In the genomic region with DNA sequence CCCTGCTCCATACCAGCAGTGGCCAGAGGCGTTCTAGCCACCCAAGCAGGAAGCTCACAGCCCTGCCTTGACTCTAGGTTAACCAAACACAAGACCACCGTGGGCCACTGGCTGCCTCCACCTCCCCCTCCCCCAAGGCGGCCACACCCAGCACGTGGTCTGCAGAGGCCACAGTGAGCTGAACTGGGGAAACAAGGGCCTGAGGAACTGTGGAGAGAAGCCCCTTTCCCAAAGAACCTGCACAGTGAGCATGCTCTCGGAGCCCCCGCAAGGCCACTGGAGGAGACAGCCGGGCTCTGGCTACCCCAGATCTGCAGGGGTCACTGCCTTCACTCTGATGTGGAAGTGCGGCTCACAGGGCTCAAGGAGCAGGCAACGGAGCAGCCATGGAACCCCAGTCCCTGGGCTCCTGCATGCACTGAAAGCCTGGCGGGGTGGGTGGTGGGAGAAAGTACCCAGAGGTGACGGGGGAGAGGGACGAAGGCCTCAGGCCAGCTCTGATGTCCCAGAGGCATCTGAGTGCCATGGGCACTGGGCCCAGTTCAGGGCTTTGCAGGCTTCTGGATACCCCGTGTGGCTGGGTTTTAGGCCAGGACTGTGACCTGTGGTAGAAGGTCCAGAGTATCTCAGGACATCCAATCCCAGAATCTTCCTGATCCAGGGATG, we compare ENCODE assay signal across 14 cellular contexts.
A peak's percentile ranks its signal among the peaks of the same experiment; 100 is the strongest.
DNase-seq lines count a peak whose midpoint lies in the region; ATAC-seq and TF ChIP-seq lines count a peak whose summit lies in the region.
"Had no signal": no experiment of that assay in that cellular context is flagged by ENCODE, and none has a peak within 500 bp of the region (broad histone marks: within the 10 kb centered on the region; RNA-seq: fewer than 3 reads in every experiment).

No MANE protein-coding gene starts in this region.

- H3K27ac Mint-ChIP-seq in activated CD8-positive, alpha-beta memory T cell treated with anti-CD3 and anti-CD28 coated beads, Interleukin-2, amount 10 ng/mL, durations not matched to agents 7 days and 5 days, result no peak overlapping the region
- H3K27ac Mint-ChIP-seq: CD4-positive, alpha-beta T cell had no signal

- DNase-seq in DND-41, result no peak
- DNase-seq in activated CD8-positive, alpha-beta memory T cell treated with anti-CD3 and anti-CD28 coated beads, Interleukin-2, amount 10 ng/mL, durations not matched to agents 7 days and 5 days, result peak; percentile 25
- DNase-seq in left lobe of liver (ENCODE audit: low spot score), result peak; percentile 47
- DNase-seq in stomach, result peak; percentile 15
- DNase-seq in cerebellar nuclear complex (lab: John Stamatoyannopoulos, UW), result no peak
- no peak for DNase-seq in mucosa of gallbladder (ENCODE audit: low spot score)
- DNase-seq in NCI-H2107 (lab: John Stamatoyannopoulos, UW), result no peak
- DNase-seq: ACHN; CD4-positive, alpha-beta T cell; DMS79; IMR-90; NCI-H1417; NCI-H2029 treated with DMSO at 0.1 percent for 48 hours; NCI-H524 had no signal

- H3K9ac ChIP-seq in DND-41 (ENCODE audit: low read depth, low read length), result no peak overlapping the region

- no peaks in the 10 kb centered on the region for H3K79me2 ChIP-seq in DND-41 (ENCODE audit: insufficient read depth, low read length)

- no peaks in the 10 kb centered on the region for H3K4me1 Mint-ChIP-seq in activated CD8-positive, alpha-beta memory T cell treated with anti-CD3 and anti-CD28 coated beads, Interleukin-2, amount 10 ng/mL, durations not matched to agents 7 days and 5 days

- no peak overlapping the region for H2AFZ ChIP-seq in DND-41 (ENCODE audit: low read depth, low read length)

- H3K27me3 ChIP-seq in DND-41 (ENCODE audit: insufficient read depth, low read length, poor library complexity), result no peaks in the 10 kb centered on the region
- H3K27me3 ChIP-seq in stomach, result no peaks in the 10 kb centered on the region

- H3K9me3 ChIP-seq in DND-41 (ENCODE audit: insufficient read depth, low read length, severe bottlenecking) (no peaks in the 10 kb centered on the region), stomach (peaks cover 0 to 12% (median 0%) of the 10 kb centered on the region in 4 donors)

- no peaks in the 10 kb centered on the region for H3K27me3 Mint-ChIP-seq in activated CD8-positive, alpha-beta memory T cell treated with anti-CD3 and anti-CD28 coated beads, Interleukin-2, amount 10 ng/mL, durations not matched to agents 7 days and 5 days
- H3K27me3 Mint-ChIP-seq: CD4-positive, alpha-beta T cell had no signal

- ATAC-seq in DND-41 (ENCODE audit: insufficient read depth, low read depth), result peak; percentile 19; the same call in 1 of the 3 replicates
- ATAC-seq in activated CD8-positive, alpha-beta memory T cell treated with anti-CD3 and anti-CD28 coated beads, Interleukin-2, amount 10 ng/mL, durations not matched to agents 7 days and 5 days, result no peak
- peak; percentile 53 for ATAC-seq in left lobe of liver

- H3K9me3 Mint-ChIP-seq in activated CD8-positive, alpha-beta memory T cell treated with anti-CD3 and anti-CD28 coated beads, Interleukin-2, amount 10 ng/mL, durations not matched to agents 7 days and 5 days (ENCODE audit: low read depth), result no peaks in the 10 kb centered on the region

- H3K4me3 Mint-ChIP-seq in activated CD8-positive, alpha-beta memory T cell treated with anti-CD3 and anti-CD28 coated beads, Interleukin-2, amount 10 ng/mL, durations not matched to agents 7 days and 5 days, result no peak overlapping the region
- H3K4me3 Mint-ChIP-seq: CD4-positive, alpha-beta T cell had no signal

- H3K4me2 ChIP-seq in DND-41 (ENCODE audit: insufficient read depth, low read length), result no peak overlapping the region

- H3K4me1 ChIP-seq in DND-41 (ENCODE audit: insufficient read depth, low read length) (no peaks in the 10 kb centered on the region), stomach (no peaks in the 10 kb centered on the region)

- CTCF ChIA-PET in activated CD8-positive, alpha-beta memory T cell treated with anti-CD3 and anti-CD28 coated beads, Interleukin-2, amount 10 ng/mL, durations not matched to agents 7 days and 5 days (lab: Charles Lee), result no interaction called here

- TF ChIP-seq POLR2A in stomach (IDR thresholded peaks at IDR 0.05), result no peak

- TF ChIP-seq CTCF in DND-41 (IDR thresholded peaks at IDR 0.05; ENCODE audit: borderline replicate concordance, extremely low read depth, low read length, poor library complexity, severe bottlenecking) (no peak), stomach (IDR thresholded peaks at IDR 0.05) (no peak)

- WGBS in stomach, 5 donors, result 80 to 93% (median 83%) methylated on average over 3 to 13 of the region's 13 CpGs

- intact Hi-C loops in stomach (cut with DNase I; ENCODE audit: low total_unique reads), result no loop called here

- H4K20me1 ChIP-seq in DND-41 (ENCODE audit: insufficient read depth, low read length), result no peaks in the 10 kb centered on the region

- H3K36me3 Mint-ChIP-seq in activated CD8-positive, alpha-beta memory T cell treated with anti-CD3 and anti-CD28 coated beads, Interleukin-2, amount 10 ng/mL, durations not matched to agents 7 days and 5 days, result no peaks in the 10 kb centered on the region

- TF ChIP-seq EP300 in stomach (IDR thresholded peaks at IDR 0.05), result no peak

- peaks cover 7% of the 10 kb centered on the region; the same call in 1 of the 2 replicates for H3K36me3 ChIP-seq in DND-41 (ENCODE audit: insufficient read depth, low read length)
- peaks cover 0 to 31% (median 4%) of the 10 kb centered on the region in 4 donors for H3K36me3 ChIP-seq in stomach

- H3K27ac ChIP-seq in DND-41 (ENCODE audit: low read length), result 0 out of 2 replicates have a peak overlapping the region, but pooled peaks have one; percentile 13
- H3K27ac ChIP-seq in stomach, result no peak overlapping the region

- no peak overlapping the region for H3K4me3 ChIP-seq in DND-41 (ENCODE audit: low read depth in 1 of 2, low read length in 2 of 2)
- H3K4me3 ChIP-seq in stomach, result no peak overlapping the region

Comparison
In these comparisons a context has a peak if more than half of its experiments do, and no peak if none do; other contexts are left out.
1. DNase-seq: peak in activated CD8-positive, alpha-beta memory T cell treated with anti-CD3 and anti-CD28 coated beads, Interleukin-2, amount 10 ng/mL, durations not matched to agents 7 days and 5 days (single experiment), left lobe of liver (single experiment) and stomach (single experiment); none in DND-41 (single experiment), cerebellar nuclear complex (0 of 2), mucosa of gallbladder (single experiment) and NCI-H2107 (single experiment).